ENCODE assay signal across 19 cellular contexts in the genomic region with DNA sequence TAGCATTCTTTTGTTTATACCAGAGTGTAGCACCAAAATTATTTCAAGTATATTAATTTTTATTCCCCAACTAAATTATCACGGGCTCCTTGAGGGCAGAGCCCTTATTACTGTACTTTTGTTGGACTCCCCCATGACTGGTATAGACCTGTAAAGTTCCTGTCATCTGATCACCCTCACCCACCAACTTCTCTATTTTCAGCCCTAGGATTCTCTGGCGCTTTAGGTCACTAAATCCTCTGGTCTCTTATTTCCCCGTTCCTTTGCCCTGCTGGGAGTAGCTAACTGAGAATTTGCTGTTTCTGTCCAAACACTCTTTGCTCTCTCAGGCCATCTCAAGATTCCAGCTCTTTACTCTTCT. TPM values are rescaled to one million over a fixed set of nuclear protein-coding genes. Genes with fewer than 3 reads are reported as not detected.
DNase-seq lines count a peak whose midpoint lies in the region; ATAC-seq and TF ChIP-seq lines count a peak whose summit lies in the region.
"Had no signal": no experiment of that assay in that cellular context is flagged by ENCODE, and none has a peak within 500 bp of the region (broad histone marks: within the 10 kb centered on the region; RNA-seq: fewer than 3 reads in every experiment).

No MANE protein-coding gene starts in this region.

- H3K27ac ChIP-seq in sigmoid colon, result no peak overlapping the region
- H3K27ac ChIP-seq: tibial nerve had no signal

- DNase-seq in NOMO-1 treated with DMSO at 0.1 percent for 48 hours (lab: John Stamatoyannopoulos, UW; ENCODE audit: unreplicated experiment) (peak; percentile 14), NOMO-1 treated with dmso at 0.1 percent for 144 hours (lab: John Stamatoyannopoulos, UW; ENCODE audit: unreplicated experiment) (no peak), sciatic nerve (ENCODE audit: low spot score) (no peak), sigmoid colon (no peak), NCI-H2227 (lab: John Stamatoyannopoulos, UW; ENCODE audit: unreplicated experiment) (no peak)
- DNase-seq in activated T-helper 1 cell treated with anti-CD3 and anti-CD28 coated beads, Interleukin-12 subunit alpha, Interleukin-12 subunit beta, Interleukin-2, Interleukin-4 antibody, amounts not matched to agents 30 ng/mL and 10 ng/mL and 1 ng/mL, durations not matched to agents 14 hours and 24 hours and 36 hours (ENCODE audit: low spot score), result no peak
- DNase-seq: 8988T; activated T-cell treated with anti-CD3 and anti-CD28 coated beads for 4 hours; amygdala; CD8-positive, alpha-beta memory T cell; dermis blood vessel endothelial cell; GDM1; SK-N-SH had no signal

- no peak overlapping the region for H3K4me3 ChIP-seq in sigmoid colon
- H3K4me3 ChIP-seq: tibial nerve had no signal

- H3K4me1 Mint-ChIP-seq in activated T-helper 1 cell treated with anti-CD3 and anti-CD28 coated beads, Interleukin-12 subunit alpha, Interleukin-12 subunit beta, Interleukin-2, Interleukin-4 antibody, amounts not matched to agents 30 ng/mL and 10 ng/mL and 1 ng/mL, durations not matched to agents 14 hours and 24 hours and 36 hours (ENCODE audit: low read depth), result peaks cover 22% of the 10 kb centered on the region

- intact Hi-C loops in activated T-helper 1 cell treated with anti-CD3 and anti-CD28 coated beads, Interleukin-12 subunit alpha, Interleukin-12 subunit beta, Interleukin-2, Interleukin-4 antibody, amounts not matched to agents 30 ng/mL and 10 ng/mL and 1 ng/mL, durations not matched to agents 14 hours and 24 hours and 36 hours (cut with micrococcal nuclease), result loop anchor here (1.0 to 2.0 kb wide), 2 partner anchors 102 to 111 kb away; partner anchors contain the start of gene CSTF2
- intact Hi-C loops in sciatic nerve (cut with DNase I), result no loop called here
- intact Hi-C loops in sigmoid colon (cut with DNase I), result no loop called here

- 87 to 91% methylated on average over 3 of the region's 3 CpGs for WGBS in sigmoid colon, 2 donors

- no peak for TF ChIP-seq CTCF in sigmoid colon (IDR thresholded peaks at IDR 0.05)

- H3K36me3 ChIP-seq in sigmoid colon, result no peaks in the 10 kb centered on the region
- H3K36me3 ChIP-seq: tibial nerve had no signal

- no peaks in the 10 kb centered on the region for H3K27me3 Mint-ChIP-seq in activated T-helper 1 cell treated with anti-CD3 and anti-CD28 coated beads, Interleukin-12 subunit alpha, Interleukin-12 subunit beta, Interleukin-2, Interleukin-4 antibody, amounts not matched to agents 30 ng/mL and 10 ng/mL and 1 ng/mL, durations not matched to agents 14 hours and 24 hours and 36 hours (ENCODE audit: insufficient read depth)

- H3K36me3 Mint-ChIP-seq in activated T-helper 1 cell treated with anti-CD3 and anti-CD28 coated beads, Interleukin-12 subunit alpha, Interleukin-12 subunit beta, Interleukin-2, Interleukin-4 antibody, amounts not matched to agents 30 ng/mL and 10 ng/mL and 1 ng/mL, durations not matched to agents 14 hours and 24 hours and 36 hours (ENCODE audit: low read depth), result peaks cover 5% of the 10 kb centered on the region

- H3K9me3 Mint-ChIP-seq in activated T-helper 1 cell treated with anti-CD3 and anti-CD28 coated beads, Interleukin-12 subunit alpha, Interleukin-12 subunit beta, Interleukin-2, Interleukin-4 antibody, amounts not matched to agents 30 ng/mL and 10 ng/mL and 1 ng/mL, durations not matched to agents 14 hours and 24 hours and 36 hours, result peaks cover 7% of the 10 kb centered on the region
- H3K9me3 Mint-ChIP-seq: CD8-positive, alpha-beta memory T cell had no signal

- no peaks in the 10 kb centered on the region for H3K9me3 ChIP-seq in sigmoid colon
- H3K9me3 ChIP-seq: SK-N-SH, tibial nerve had no signal

- TF ChIP-seq POLR2A in sigmoid colon (IDR thresholded peaks at IDR 0.05), result no peak

- H3K27ac Mint-ChIP-seq in activated T-helper 1 cell treated with anti-CD3 and anti-CD28 coated beads, Interleukin-12 subunit alpha, Interleukin-12 subunit beta, Interleukin-2, Interleukin-4 antibody, amounts not matched to agents 30 ng/mL and 10 ng/mL and 1 ng/mL, durations not matched to agents 14 hours and 24 hours and 36 hours, result peak overlapping the region; percentile 62
- H3K27ac Mint-ChIP-seq: CD8-positive, alpha-beta memory T cell had no signal

- H3K4me1 ChIP-seq in sigmoid colon, result peaks cover 0 to 5% (median 0%) of the 10 kb centered on the region in 4 donors

- peaks cover 0 to 3% (median 0%) of the 10 kb centered on the region in 3 donors for H3K27me3 ChIP-seq in sigmoid colon

- ATAC-seq in GM21526 (IDR thresholded peaks at IDR 0.05; ENCODE audit: low FRiP score, unreplicated experiment) (peak; percentile 20), HG03139 (IDR thresholded peaks at IDR 0.05; ENCODE audit: unreplicated experiment) (peak; percentile 15), sciatic nerve (no peak)

- TF ChIP-seq EP300 in sigmoid colon (IDR thresholded peaks at IDR 0.05), result no peak

- H3K4me3 Mint-ChIP-seq in activated T-helper 1 cell treated with anti-CD3 and anti-CD28 coated beads, Interleukin-12 subunit alpha, Interleukin-12 subunit beta, Interleukin-2, Interleukin-4 antibody, amounts not matched to agents 30 ng/mL and 10 ng/mL and 1 ng/mL, durations not matched to agents 14 hours and 24 hours and 36 hours, result no peak overlapping the region

RNA-seq across cellular contexts. Expression of gene XKRX, which starts 3.2 kb away (rescaled TPM):
- total RNA-seq in activated T-helper 1 cell treated with anti-CD3 and anti-CD28 coated beads, Interleukin-12 subunit alpha, Interleukin-12 subunit beta, Interleukin-2, Interleukin-4 antibody, amounts not matched to agents 30 ng/mL and 10 ng/mL and 1 ng/mL, durations not matched to agents 14 hours and 24 hours and 36 hours, result 0.39 and 0.51 TPM in 2 replicates
- total RNA-seq in sciatic nerve, result 0.27 TPM
- total RNA-seq in sigmoid colon, result 1 to 10 TPM in 1 of 4 donors, under 1 TPM in 1, not detected in 2; 0.14 to 1.2 TPM
- 1 to 10 TPM in 1 of 3 donors, under 1 TPM in 1, not detected in 1; 0.23 to 1.3 TPM for polyA plus RNA-seq in sigmoid colon
- total RNA-seq: CD8-positive, alpha-beta memory T cell had no signal
- polyA plus RNA-seq: CD8-positive, alpha-beta memory T cell; SK-N-SH had no signal

RNA-seq across cellular contexts. Expression of gene ARL13A, which starts 37.6 kb away (rescaled TPM):
- not detected in 2 replicates for total RNA-seq in activated T-helper 1 cell treated with anti-CD3 and anti-CD28 coated beads, Interleukin-12 subunit alpha, Interleukin-12 subunit beta, Interleukin-2, Interleukin-4 antibody, amounts not matched to agents 30 ng/mL and 10 ng/mL and 1 ng/mL, durations not matched to agents 14 hours and 24 hours and 36 hours
- total RNA-seq in sciatic nerve, result not detected
- total RNA-seq in sigmoid colon, result not detected
- polyA plus RNA-seq in sigmoid colon, result not detected
- total RNA-seq: CD8-positive, alpha-beta memory T cell; dermis blood vessel endothelial cell; fibroblast of lung; H4; osteoblast; tibial nerve had no signal
- polyA plus RNA-seq: CD8-positive, alpha-beta memory T cell; fibroblast of lung; SK-N-SH had no signal

RNA-seq across cellular contexts. Expression of gene NOX1, which starts 57.7 kb away (rescaled TPM):
- not detected in 2 replicates for total RNA-seq in activated T-helper 1 cell treated with anti-CD3 and anti-CD28 coated beads, Interleukin-12 subunit alpha, Interleukin-12 subunit beta, Interleukin-2, Interleukin-4 antibody, amounts not matched to agents 30 ng/mL and 10 ng/mL and 1 ng/mL, durations not matched to agents 14 hours and 24 hours and 36 hours
- total RNA-seq in sciatic nerve, result not detected
- under 1 TPM in 2 of 4 donors, not detected in 2; 0.33 to 0.36 TPM for total RNA-seq in sigmoid colon
- 10 to 100 TPM in 2 of 3 donors, 1 to 10 TPM in 1; 6.6 to 54.8 (median 12.0) TPM for polyA plus RNA-seq in sigmoid colon
- total RNA-seq: CD8-positive, alpha-beta memory T cell; dermis blood vessel endothelial cell; fibroblast of lung; H4; osteoblast; tibial nerve had no signal
- polyA plus RNA-seq: CD8-positive, alpha-beta memory T cell; fibroblast of lung; SK-N-SH had no signal
